1 cellular context compared by ENCODE assay signal in genomic region chr1:111649648-111650047, GRCh38.
TF ChIP-seq lines count a peak whose summit lies in the region.

No MANE protein-coding gene starts in this region.

TF ChIP-seq in GM23338, 12 proteins besides CTCF, POLR2A, EP300 and RAD21:
- no peak for TF ChIP-seq STAT1 (IDR thresholded peaks at IDR 0.05; ENCODE audit: unreplicated experiment)
- TF ChIP-seq EZH2 (IDR thresholded peaks at IDR 0.05; ENCODE audit: low read depth, unreplicated experiment) = no peak
- TF ChIP-seq CREB1 (CRISPR knock-in tag; IDR thresholded peaks at IDR 0.05; ENCODE audit: low read depth) = no peak
- no peak for TF ChIP-seq JUNB (IDR thresholded peaks at IDR 0.05; ENCODE audit: unreplicated experiment)
- no peak for TF ChIP-seq ZNF114 (CRISPR knock-in tag; IDR thresholded peaks at IDR 0.05)
- no peak for TF ChIP-seq REST (IDR thresholded peaks at IDR 0.05; ENCODE audit: unreplicated experiment)
- TF ChIP-seq NANOG (IDR thresholded peaks at IDR 0.05; ENCODE audit: borderline replicate concordance) = no peak
- TF ChIP-seq EZH2phosphoT487 (IDR thresholded peaks at IDR 0.05; ENCODE audit: unreplicated experiment) = no peak
